6 cellular contexts compared by ENCODE assay signal in genomic region chrX:48910926-48911406, GRCh38. TPM values are rescaled to one million over a fixed set of nuclear protein-coding genes. Genes with fewer than 3 reads are reported as not detected.
DNase-seq lines count a peak whose midpoint lies in the region; ATAC-seq and TF ChIP-seq lines count a peak whose summit lies in the region.

No MANE protein-coding gene starts in this region.

- peak overlapping the region; percentile 97 for H2AFZ ChIP-seq in SK-N-SH (ENCODE audit: low read depth)

- H3K36me3 ChIP-seq in GM06990 (ENCODE audit: control insufficient read depth, insufficient read depth, low read length) (peaks cover 13% of the 10 kb centered on the region), SK-N-SH (replicated peaks in 1 of 2; ENCODE audit: control insufficient read depth in 1 of 2, insufficient read depth in 2 of 2, low read length in 1 of 2) (peaks cover 6 to 36% of the 10 kb centered on the region in 2 experiments), iPS-15b (ENCODE audit: control insufficient read depth, insufficient read depth, low read length) (peaks cover 37% of the 10 kb centered on the region)

- H3K4me3 ChIP-seq in GM06990 (replicated peaks; ENCODE audit: low read depth, low read length), result peak overlapping the region; percentile 73
- H3K4me3 ChIP-seq in SK-N-SH (ENCODE audit: low read depth in 2 of 2, low read length in 1 of 2), result peak overlapping the region; percentile 84 to 95
- H3K4me3 ChIP-seq in iPS-15b (ENCODE audit: low read depth, low read length), result peak overlapping the region; percentile 96

- CTCF ChIA-PET in SK-N-SH (lab: Yijun Ruan, JAX), result interaction anchor here (0.9 to 2.0 kb wide), 2 partner anchors 10 to 13 kb away, joined by 4 to 5 read pairs; partner anchors contain the start of genes PQBP1 and TIMM17B

- DNase-seq in GM06990 (ENCODE audit: extremely low read depth, insufficient read length) (no peak), SK-N-SH (no peak), SHP77 treated with DMSO at 0.1 percent for 48 hours (lab: John Stamatoyannopoulos, UW) (no peak), NCI-H226 (no peak)

- H3K9me3 ChIP-seq in SK-N-SH, result no peaks in the 10 kb centered on the region
- H3K9me3 ChIP-seq in iPS-15b (ENCODE audit: control insufficient read depth, insufficient read depth, low read length), result no peaks in the 10 kb centered on the region

- TF ChIP-seq RAD21 in SK-N-SH (IDR thresholded peaks at IDR 0.05; ENCODE audit: low read length), result no peak

- H3F3A ChIP-seq in SK-N-SH (replicated peaks; ENCODE audit: insufficient read depth), result peaks cover 4% of the 10 kb centered on the region

- no peak for TF ChIP-seq CTCF in GM06990 (IDR thresholded peaks at IDR 0.05; ENCODE audit: insufficient read depth, low read length, poor library complexity, severe bottlenecking)
- no peak for TF ChIP-seq CTCF in SK-N-SH (IDR thresholded peaks at IDR 0.05)

- peaks cover 38% of the 10 kb centered on the region for H3K79me2 ChIP-seq in SK-N-SH (ENCODE audit: insufficient read depth)

- H4K20me1 ChIP-seq in SK-N-SH (ENCODE audit: insufficient read depth), result 0 out of 2 replicates have a peak, but pooled peaks cover 13% of the 10 kb centered on the region

- WGBS in SK-N-SH (ENCODE audit: low lambda C conversion rate), result 1% methylated on average over 12 of the region's 12 CpGs

- no peaks in the 10 kb centered on the region for H3K9me2 ChIP-seq in SK-N-SH

- H3K4me1 ChIP-seq in SK-N-SH (ENCODE audit: control insufficient read depth in 1 of 2, insufficient read depth in 2 of 2, low read depth in 1 of 2, low read length in 1 of 2) (peaks cover 0 to 15% of the 10 kb centered on the region in 2 experiments; a peak in 1 of 4 replicates), iPS-15b (ENCODE audit: control insufficient read depth, insufficient read depth, low read length) (peaks cover 3% of the 10 kb centered on the region)

- H3K4me2 ChIP-seq in SK-N-SH, result peak overlapping the region; percentile 100

- H3K9ac ChIP-seq in SK-N-SH (peak overlapping the region; percentile 73), iPS-15b (ENCODE audit: low read depth, low read length) (peak overlapping the region; percentile 84)

- H3K27me3 ChIP-seq in GM06990 (replicated peaks; ENCODE audit: control insufficient read depth, insufficient read depth, low read length) (no peaks in the 10 kb centered on the region), SK-N-SH (ENCODE audit: insufficient read depth) (no peaks in the 10 kb centered on the region), iPS-15b (ENCODE audit: control insufficient read depth, insufficient read depth, low read length) (no peaks in the 10 kb centered on the region)

- no peak for ATAC-seq in GM21825 (IDR thresholded peaks at IDR 0.05; ENCODE audit: unreplicated experiment)

- no peak for TF ChIP-seq EP300 in SK-N-SH (IDR thresholded peaks at IDR 0.05; ENCODE audit: borderline replicate concordance in 1 of 2, low read depth in 1 of 2, low read length in 1 of 2)

- POLR2A ChIA-PET in SK-N-SH (lab: Yijun Ruan, JAX), result interaction anchor here (1.1 kb wide), 1 partner anchor 20 kb away, joined by 3 read pairs; no protein-coding TSS in a partner anchor

- peak overlapping the region; percentile 77 to 89; a peak in 3 of 4 replicates for H3K27ac ChIP-seq in SK-N-SH (ENCODE audit: low read depth in 2 of 2, low read length in 1 of 2)

TF ChIP-seq in SK-N-SH, 30 proteins besides CTCF, POLR2A, EP300 and RAD21:
- TF ChIP-seq GABPA (IDR thresholded peaks at IDR 0.05; ENCODE audit: low read depth) (no peak), NRF1 (IDR thresholded peaks at IDR 0.05; ENCODE audit: low read depth, low read length) (no peak), GATA2 (CRISPR knock-in tag; IDR thresholded peaks at IDR 0.05) (no peak), TCF12 (IDR thresholded peaks at IDR 0.05) (no peak), USF1 (IDR thresholded peaks at IDR 0.05; ENCODE audit: borderline replicate concordance, low read depth) (no peak), MEF2A (IDR thresholded peaks at IDR 0.05; ENCODE audit: borderline replicate concordance, low read depth) (no peak)

RNA-seq across cellular contexts. Expression of gene SLC35A2, which starts 0.5 kb away (rescaled TPM):
- polyA plus RNA-seq in SK-N-SH (2012; rRNA removed), result 71.3 and 79.3 TPM in 2 replicates
- polyA plus RNA-seq in SK-N-SH (2012; cell fraction: cytosol; rRNA removed), result 44.0 and 51.9 TPM in 2 replicates
- 59.9 and 70.5 TPM in 2 replicates for polyA plus RNA-seq in SK-N-SH (2012; cell fraction: nucleus; rRNA removed)

RNA-seq across cellular contexts. Expression of gene PIM2, which starts 7.9 kb away (rescaled TPM):
- 12.3 and 14.5 TPM in 2 replicates for polyA plus RNA-seq in SK-N-SH (2012; rRNA removed)
- polyA plus RNA-seq in SK-N-SH (2012; cell fraction: cytosol; rRNA removed), result 8.6 and 9.4 TPM in 2 replicates
- polyA plus RNA-seq in SK-N-SH (2012; cell fraction: nucleus; rRNA removed), result 25.4 and 34.3 TPM in 2 replicates

RNA-seq across cellular contexts. Expression of gene PQBP1, which starts 13.2 kb away (rescaled TPM):
- polyA plus RNA-seq in SK-N-SH (2012; rRNA removed), result 67.2 and 113 TPM in 2 replicates
- polyA plus RNA-seq in SK-N-SH (2012; cell fraction: cytosol; rRNA removed), result 68.1 and 75.0 TPM in 2 replicates
- 175 and 179 TPM in 2 replicates for polyA plus RNA-seq in SK-N-SH (2012; cell fraction: nucleus; rRNA removed)

RNA-seq across cellular contexts. Expression of gene TIMM17B, which starts 13.4 kb away (rescaled TPM):
- 81.0 and 87.0 TPM in 2 replicates for polyA plus RNA-seq in SK-N-SH (2012; rRNA removed)
- polyA plus RNA-seq in SK-N-SH (2012; cell fraction: cytosol; rRNA removed), result 43.9 and 59.3 TPM in 2 replicates
- polyA plus RNA-seq in SK-N-SH (2012; cell fraction: nucleus; rRNA removed), result 59.3 and 62.7 TPM in 2 replicates

RNA-seq across cellular contexts. Expression of gene OTUD5, which starts 46.4 kb away (rescaled TPM):
- 90.4 and 97.0 TPM in 2 replicates for polyA plus RNA-seq in SK-N-SH (2012; rRNA removed)
- 56.0 and 68.5 TPM in 2 replicates for polyA plus RNA-seq in SK-N-SH (2012; cell fraction: cytosol; rRNA removed)
- polyA plus RNA-seq in SK-N-SH (2012; cell fraction: nucleus; rRNA removed), result 173 and 194 TPM in 2 replicates
